19 cellular contexts compared by ENCODE assay signal in the genomic region with DNA sequence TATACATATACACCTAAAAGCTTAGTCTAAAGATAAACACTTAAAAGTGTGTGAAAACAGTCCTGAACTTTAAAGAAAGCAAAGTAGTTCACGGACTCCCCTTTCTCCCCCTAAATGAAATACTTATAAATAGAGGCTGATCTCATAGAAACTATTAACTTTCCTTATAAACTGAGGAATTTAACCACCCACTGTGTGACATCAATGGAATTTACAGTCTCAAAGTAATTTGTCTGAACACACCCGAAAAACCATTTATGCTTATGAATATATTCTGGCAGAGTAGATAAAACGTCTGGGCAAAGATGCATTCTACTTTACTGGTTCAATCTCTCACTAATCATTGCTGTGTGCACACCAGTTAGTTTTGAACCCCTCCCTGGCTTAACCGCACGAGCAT.
"Had no signal": no experiment of that assay in that cellular context is flagged by ENCODE, and none has a peak within 500 bp of the region (broad histone marks: within the 10 kb centered on the region; RNA-seq: fewer than 3 reads in every experiment).

No MANE protein-coding gene starts in this region.

- H3K36me3 ChIP-seq: esophagus muscularis mucosa, right atrium auricular region, sigmoid colon, stomach had no signal

- ATAC-seq: effector memory CD8-positive, alpha-beta T cell; foreskin keratinocyte; left colon; left ventricle myocardium superior; psoas muscle had no signal

- DNase-seq: effector memory CD8-positive, alpha-beta T cell; foreskin keratinocyte; left colon; left ventricle myocardium superior; mesendoderm; naive B cell; nephron progenitor cell; psoas muscle; sigmoid colon; small intestine; stimulated activated CD4-positive, alpha-beta T cell treated with anti-CD3 and anti-CD28 coated beads, Interleukin-12 subunit alpha, Interleukin-12 subunit beta, amount 100 ng/mL, for 4 hours; stimulated activated naive CD4-positive, alpha-beta T cell; stomach; substantia nigra; trophoblast cell had no signal

- H3K9me3 ChIP-seq: esophagus muscularis mucosa, psoas muscle, right atrium auricular region, sigmoid colon had no signal

- H3K27ac ChIP-seq: epithelial cell of prostate, esophagus muscularis mucosa, foreskin keratinocyte, psoas muscle, right atrium auricular region, sigmoid colon, stomach had no signal

- H3K4me3 ChIP-seq: esophagus muscularis mucosa, lung, psoas muscle, right atrium auricular region, sigmoid colon, stomach had no signal

- H3K27me3 ChIP-seq: esophagus muscularis mucosa, foreskin keratinocyte, right atrium auricular region, sigmoid colon, stomach had no signal

- H3K4me1 ChIP-seq: esophagus muscularis mucosa, foreskin keratinocyte, psoas muscle, right atrium auricular region, stomach had no signal
